ENCODE assay signal across 18 cellular contexts in the genomic region with DNA sequence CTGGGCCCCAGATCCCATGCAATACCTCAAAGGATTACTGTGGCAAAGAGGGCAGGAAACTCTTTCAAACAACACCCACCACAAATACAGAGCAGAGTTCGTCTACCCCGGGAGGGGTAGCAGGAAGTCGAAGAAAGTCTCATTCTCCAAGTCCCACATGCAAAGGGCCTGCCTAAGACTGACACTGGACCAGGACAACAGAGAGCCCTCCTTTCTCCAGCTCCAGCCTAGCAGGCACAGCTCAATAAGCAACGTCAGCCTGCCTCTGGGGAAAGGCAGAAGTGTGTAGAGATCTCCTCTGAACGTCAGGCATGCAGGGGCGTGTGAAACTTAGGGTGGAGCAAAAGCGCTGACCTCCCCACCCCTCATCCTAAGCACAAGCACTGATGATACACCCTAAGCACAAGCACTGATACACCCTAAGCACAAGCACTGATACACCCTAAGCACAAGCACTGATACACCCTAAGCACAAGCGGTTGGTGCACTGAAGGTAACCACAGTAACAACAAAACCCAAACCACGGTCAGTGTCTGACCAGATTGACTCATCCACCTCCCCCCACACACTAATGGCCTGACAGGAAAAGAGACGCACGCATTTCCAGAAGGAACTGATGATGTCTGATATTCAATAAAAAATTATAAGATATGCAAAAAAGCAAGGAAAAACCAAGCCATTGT. TPM values are rescaled to one million over a fixed set of nuclear protein-coding genes. Genes with fewer than 3 reads are reported as not detected.
DNase-seq lines count a peak whose midpoint lies in the region; ATAC-seq and TF ChIP-seq lines count a peak whose summit lies in the region.
"Had no signal": no experiment of that assay in that cellular context is flagged by ENCODE, and none has a peak within 500 bp of the region (broad histone marks: within the 10 kb centered on the region; RNA-seq: fewer than 3 reads in every experiment).

No MANE protein-coding gene starts in this region.

- peak in 1 of 2 donors; percentile 16 for ATAC-seq in activated T-cell treated with anti-CD3 and anti-CD28 coated beads, Interleukin-2, amount 50 U/mL, for 4 hours
- peak; percentile 3 for ATAC-seq in effector memory CD8-positive, alpha-beta T cell (replicated peaks)
- ATAC-seq in upper lobe of right lung, result peak; percentile 82

- H3K36me3 Mint-ChIP-seq in activated T-cell treated with anti-CD3 and anti-CD28 coated beads, Interleukin-2, amount 50 U/mL, for 4 hours (ENCODE audit: insufficient read depth), result peaks cover 4% of the 10 kb centered on the region
- peaks cover 58% of the 10 kb centered on the region for H3K36me3 Mint-ChIP-seq in T-helper 1 cell treated with Interleukin-12 subunit alpha and Interleukin-12 subunit beta and Interleukin-4 antibody, amounts not matched to agents 30 μg/mL and 1 μg/mL, for 36 hours (ENCODE audit: low read depth)
- peaks cover 25% of the 10 kb centered on the region for H3K36me3 Mint-ChIP-seq in effector memory CD8-positive, alpha-beta T cell (ENCODE audit: insufficient read depth)

- no peak for TF ChIP-seq CTCF in upper lobe of right lung (IDR thresholded peaks at IDR 0.05)

- intact Hi-C loops in upper lobe of right lung (cut with DNase I), result no loop called here

- peak overlapping the region; percentile 20 for H3K4me3 Mint-ChIP-seq in activated T-cell treated with anti-CD3 and anti-CD28 coated beads, Interleukin-2, amount 50 U/mL, for 4 hours
- peak overlapping the region; percentile 71 for H3K4me3 Mint-ChIP-seq in T-helper 1 cell treated with Interleukin-12 subunit alpha and Interleukin-12 subunit beta and Interleukin-4 antibody, amounts not matched to agents 30 μg/mL and 1 μg/mL, for 36 hours
- peak overlapping the region; percentile 70 to 74 for H3K4me3 Mint-ChIP-seq in effector memory CD8-positive, alpha-beta T cell

- peaks cover 55% of the 10 kb centered on the region for H3K4me1 Mint-ChIP-seq in activated T-cell treated with anti-CD3 and anti-CD28 coated beads, Interleukin-2, amount 50 U/mL, for 4 hours (ENCODE audit: low read depth)
- peaks cover 53% of the 10 kb centered on the region for H3K4me1 Mint-ChIP-seq in T-helper 1 cell treated with Interleukin-12 subunit alpha and Interleukin-12 subunit beta and Interleukin-4 antibody, amounts not matched to agents 30 μg/mL and 1 μg/mL, for 36 hours (ENCODE audit: low read depth)
- H3K4me1 Mint-ChIP-seq in effector memory CD8-positive, alpha-beta T cell (ENCODE audit: low read depth in 2 of 2), result peaks cover 51 to 53% of the 10 kb centered on the region in 2 donors

- H3K36me3 ChIP-seq in upper lobe of right lung, result no peaks in the 10 kb centered on the region
- H3K36me3 ChIP-seq: tibial artery had no signal

- peak overlapping the region; percentile 99 for H3K27ac Mint-ChIP-seq in T-helper 1 cell treated with Interleukin-12 subunit alpha and Interleukin-12 subunit beta and Interleukin-4 antibody, amounts not matched to agents 30 μg/mL and 1 μg/mL, for 36 hours
- H3K27ac Mint-ChIP-seq in effector memory CD8-positive, alpha-beta T cell, result peak overlapping the region; percentile 95 to 96

- no peak overlapping the region for H3K27ac ChIP-seq in upper lobe of right lung
- H3K27ac ChIP-seq: dorsolateral prefrontal cortex, tibial artery had no signal

- peaks cover 5% of the 10 kb centered on the region for H3K9me3 ChIP-seq in upper lobe of right lung

- H3K9me3 Mint-ChIP-seq in activated T-cell treated with anti-CD3 and anti-CD28 coated beads, Interleukin-2, amount 50 U/mL, for 4 hours, result peaks cover 19% of the 10 kb centered on the region
- H3K9me3 Mint-ChIP-seq in T-helper 1 cell treated with Interleukin-12 subunit alpha and Interleukin-12 subunit beta and Interleukin-4 antibody, amounts not matched to agents 30 μg/mL and 1 μg/mL, for 36 hours, result peaks cover 76% of the 10 kb centered on the region
- H3K9me3 Mint-ChIP-seq in effector memory CD8-positive, alpha-beta T cell, result peaks cover 6 to 8% of the 10 kb centered on the region in 2 donors

- H3K27me3 Mint-ChIP-seq in activated T-cell treated with anti-CD3 and anti-CD28 coated beads, Interleukin-2, amount 50 U/mL, for 4 hours (ENCODE audit: low read depth), result no peaks in the 10 kb centered on the region
- H3K27me3 Mint-ChIP-seq in T-helper 1 cell treated with Interleukin-12 subunit alpha and Interleukin-12 subunit beta and Interleukin-4 antibody, amounts not matched to agents 30 μg/mL and 1 μg/mL, for 36 hours (ENCODE audit: low read depth), result peaks cover 25% of the 10 kb centered on the region
- no peaks in the 10 kb centered on the region for H3K27me3 Mint-ChIP-seq in effector memory CD8-positive, alpha-beta T cell

- no peaks in the 10 kb centered on the region for H3K27me3 ChIP-seq in upper lobe of right lung

- no peak for DNase-seq in activated T-cell treated with anti-CD3 and anti-CD28 coated beads, Interleukin-2, amount 50 U/mL, for 4 hours
- no peak for DNase-seq in activated T-cell treated with anti-CD3 and anti-CD28 coated beads, Interleukin-2, amount 50 U/mL, for 1 hour
- DNase-seq in effector memory CD8-positive, alpha-beta T cell, result peak in 2 of 3 experiments; percentile 16 to 22
- DNase-seq in upper lobe of right lung (no peak), iPS-NIHi11 (ENCODE audit: low spot score) (no peak), amniotic stem cell (lab: John Stamatoyannopoulos, UW) (no peak), HPDE6-E6E7 (ENCODE audit: extremely low spot score) (no peak)
- DNase-seq: DMS79; dorsolateral prefrontal cortex; GOT3; MM.1S; RPMI8226; stimulated activated CD4-positive, alpha-beta T cell treated with anti-CD3 and anti-CD28 coated beads, Interleukin-15, amount 100 ng/mL, for 24 hours; tibial artery had no signal

- no peak overlapping the region for H3K4me3 ChIP-seq in upper lobe of right lung
- H3K4me3 ChIP-seq: dorsolateral prefrontal cortex, tibial artery had no signal

- no peaks in the 10 kb centered on the region for H3K4me1 ChIP-seq in upper lobe of right lung
- H3K4me1 ChIP-seq: tibial artery had no signal

RNA-seq across cellular contexts. Expression of gene KRTAP12-3, which starts 1.3 kb away (rescaled TPM):
- not detected for total RNA-seq in activated T-cell treated with anti-CD3 and anti-CD28 coated beads, Interleukin-2, amount 50 U/mL, for 4 hours
- total RNA-seq in upper lobe of right lung, result not detected
- total RNA-seq: dorsolateral prefrontal cortex; mesenteric fat pad; posterior vena cava; T-helper 2 cell treated with Interferon-gamma antibody and Interleukin-4, amounts not matched to agents 100 ng/mL and 5 ng/mL, for 36 hours had no signal

RNA-seq across cellular contexts. Expression of gene KRTAP12-4, which starts 4.6 kb away (rescaled TPM):
- total RNA-seq in activated T-cell treated with anti-CD3 and anti-CD28 coated beads, Interleukin-2, amount 50 U/mL, for 4 hours, result not detected
- not detected for total RNA-seq in upper lobe of right lung
- total RNA-seq: dorsolateral prefrontal cortex; mesenteric fat pad; posterior vena cava; T-helper 2 cell treated with Interferon-gamma antibody and Interleukin-4, amounts not matched to agents 100 ng/mL and 5 ng/mL, for 36 hours had no signal

RNA-seq across cellular contexts. Expression of gene KRTAP12-2, which starts 7.7 kb away (rescaled TPM):
- not detected for total RNA-seq in activated T-cell treated with anti-CD3 and anti-CD28 coated beads, Interleukin-2, amount 50 U/mL, for 4 hours
- total RNA-seq in upper lobe of right lung, result not detected
- total RNA-seq: dorsolateral prefrontal cortex; mesenteric fat pad; T-helper 2 cell treated with Interferon-gamma antibody and Interleukin-4, amounts not matched to agents 100 ng/mL and 5 ng/mL, for 36 hours had no signal

RNA-seq across cellular contexts. Expression of gene KRTAP10-11, which starts 12.8 kb away (rescaled TPM):
- total RNA-seq in activated T-cell treated with anti-CD3 and anti-CD28 coated beads, Interleukin-2, amount 50 U/mL, for 4 hours, result not detected
- not detected for total RNA-seq in upper lobe of right lung
- total RNA-seq: dorsolateral prefrontal cortex; mesenteric fat pad; posterior vena cava; T-helper 2 cell treated with Interferon-gamma antibody and Interleukin-4, amounts not matched to agents 100 ng/mL and 5 ng/mL, for 36 hours had no signal

RNA-seq across cellular contexts. Expression of gene KRTAP10-10, which starts 21.9 kb away (rescaled TPM):
- total RNA-seq in activated T-cell treated with anti-CD3 and anti-CD28 coated beads, Interleukin-2, amount 50 U/mL, for 4 hours, result not detected
- not detected for total RNA-seq in upper lobe of right lung
- total RNA-seq: dorsolateral prefrontal cortex; mesenteric fat pad; posterior vena cava; T-helper 2 cell treated with Interferon-gamma antibody and Interleukin-4, amounts not matched to agents 100 ng/mL and 5 ng/mL, for 36 hours had no signal

Comparison
In these comparisons a context has a peak if more than half of its experiments do, and no peak if none do; other contexts are left out.
1. DNase-seq: peak in effector memory CD8-positive, alpha-beta T cell (2 of 3); none in activated T-cell treated with anti-CD3 and anti-CD28 coated beads, Interleukin-2, amount 50 U/mL, for 4 hours (single experiment), activated T-cell treated with anti-CD3 and anti-CD28 coated beads, Interleukin-2, amount 50 U/mL, for 1 hour (single experiment), upper lobe of right lung (single experiment), iPS-NIHi11 (single experiment), amniotic stem cell (single experiment) and HPDE6-E6E7 (single experiment).
2. H3K4me3 Mint-ChIP-seq: peak in every context shown above with its lines; median percentile 72 in effector memory CD8-positive, alpha-beta T cell; 71 in T-helper 1 cell treated with Interleukin-12 subunit alpha and Interleukin-12 subunit beta and Interleukin-4 antibody, amounts not matched to agents 30 μg/mL and 1 μg/mL, for 36 hours; 20 in activated T-cell treated with anti-CD3 and anti-CD28 coated beads, Interleukin-2, amount 50 U/mL, for 4 hours.